Comparison of ENCODE assay signal across 8 cellular contexts in the genomic region with DNA sequence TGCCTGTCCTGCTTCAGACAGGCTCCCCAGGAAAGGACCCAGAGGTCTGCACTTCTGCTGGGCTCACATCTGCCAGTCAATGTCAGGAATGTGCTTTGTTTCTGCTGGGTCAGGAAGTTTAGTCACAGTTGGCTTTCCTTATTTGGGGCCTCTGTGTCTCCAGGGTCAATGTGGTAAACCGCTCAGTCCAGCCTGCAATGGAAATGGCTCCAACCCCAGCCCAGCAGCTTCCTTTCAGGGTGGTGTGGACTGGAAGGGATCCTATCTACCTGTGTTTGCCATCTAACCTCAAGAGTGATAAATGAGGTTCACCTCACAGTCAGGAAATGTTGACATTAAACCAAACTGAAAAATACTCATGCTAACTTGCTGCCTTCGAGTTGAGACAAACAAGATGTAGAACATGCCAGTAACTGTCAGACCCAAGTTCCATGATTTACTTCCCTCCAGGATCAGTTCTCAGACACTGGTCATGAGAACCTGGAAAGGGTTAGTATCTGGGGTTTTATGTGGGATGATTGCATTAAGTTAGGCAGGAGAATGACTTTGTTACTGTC. TPM values are rescaled to one million over a fixed set of nuclear protein-coding genes. Genes with fewer than 3 reads are reported as not detected.
DNase-seq lines count a peak whose midpoint lies in the region; ATAC-seq, FAIRE-seq and TF ChIP-seq lines count a peak whose summit lies in the region.

No MANE protein-coding gene starts in this region.

- H3K4me3 ChIP-seq in pancreas: no peak overlapping the region

- no peaks in the 10 kb centered on the region for H3K27me3 ChIP-seq in pancreas

- TF ChIP-seq CTCF in RWPE1 (conservative IDR thresholded peaks at IDR 0.05; ENCODE audit: low read depth): no peak
- no peak for TF ChIP-seq CTCF in pancreas (IDR thresholded peaks at IDR 0.05)

- TF ChIP-seq POLR2A in GM12892 (IDR thresholded peaks at IDR 0.05; ENCODE audit: low read depth, low read length): peak; percentile 41

- ATAC-seq in pancreas: peak; percentile 37 to 74 (median 62)
- ATAC-seq in GM19455 (IDR thresholded peaks at IDR 0.05; ENCODE audit: unreplicated experiment): no peak
- no peak for ATAC-seq in GM19463 (IDR thresholded peaks at IDR 0.05; ENCODE audit: unreplicated experiment)
- ATAC-seq in HG03460 (IDR thresholded peaks at IDR 0.05; ENCODE audit: unreplicated experiment): no peak

- CTCF ChIA-PET in RWPE1 (lab: Yijun Ruan, JAX): interaction anchor here (0.6 to 2.5 kb wide), 3 partner anchors 9 to 658 kb away, joined by 5 to 15 read pairs (median 5); no protein-coding TSS in a partner anchor

- H3K9me3 ChIP-seq in pancreas: no peaks in the 10 kb centered on the region

- peak overlapping the region; percentile 68 for H3K27ac ChIP-seq in RWPE1
- peak overlapping the region in 2 of 4 donors; percentile 10 to 24 for H3K27ac ChIP-seq in pancreas

- intact Hi-C loops in pancreas (cut with DNase I): no loop called here

- H3K36me3 ChIP-seq in pancreas: peaks cover 0 to 31% (median 15%) of the 10 kb centered on the region in 3 donors

- peaks cover 0 to 23% (median 12%) of the 10 kb centered on the region in 3 donors for H3K4me1 ChIP-seq in pancreas

- POLR2A ChIA-PET in RWPE1 (lab: Yijun Ruan, JAX; ENCODE audit: low non-redundant PET): no interaction called here

- WGBS in pancreas, 2 donors: 14 to 21% methylated on average over 2 of the region's 2 CpGs

- DNase-seq in GM12892 (ENCODE audit: insufficient read length): no peak
- no peak for DNase-seq in RWPE1 (ENCODE audit: low spot score)
- DNase-seq in epidermal melanocyte (ENCODE audit: insufficient read length, low spot score): peak; percentile 44
- DNase-seq in pancreas: no peak
- no peak for DNase-seq in COR-L47 (lab: John Stamatoyannopoulos, UW)

- no peak for FAIRE-seq in GM12892 (lab: Jason Lieb, UNC)
- no peak for FAIRE-seq in pancreas (lab: Jason Lieb, UNC)

RNA-seq across cellular contexts. Expression of a gene that starts 20.3 kb away (rescaled TPM):
- 2,713 TPM for polyA plus RNA-seq in GM12892 (2012; ENCODE audit: missing spikeins)
- 100 to 1,000 TPM in 4 of 6 donors, 10 to 100 TPM in 2; 69.9 to 299 (median 166) TPM for total RNA-seq in pancreas
- 100 to 1,000 TPM in 1 of 2 donors, 10 to 100 TPM in 1; 99.2 to 180 TPM for polyA plus RNA-seq in pancreas

RNA-seq across cellular contexts. Expression of a gene that starts 40.8 kb away (rescaled TPM):
- 17.9 TPM for polyA plus RNA-seq in GM12892 (2012; ENCODE audit: missing spikeins)
- 10 to 100 TPM; 47.8 to 76.7 (median 53.4) TPM for total RNA-seq in pancreas
- 10 to 100 TPM; 27.0 to 40.6 TPM for polyA plus RNA-seq in pancreas

Comparison
In these comparisons a context has a peak if more than half of its experiments do, and no peak if none do; other contexts are left out.
1. ATAC-seq: peak in pancreas (4 of 4); none in GM19455 (single experiment), GM19463 (single experiment) and HG03460 (single experiment).